Comparison of ENCODE assay signal across 20 cellular contexts in genomic region chr13:39452834-39453233, GRCh38.
DNase-seq lines count a peak whose midpoint lies in the region; ATAC-seq and TF ChIP-seq lines count a peak whose summit lies in the region.
"Had no signal": no experiment of that assay in that cellular context is flagged by ENCODE, and none has a peak within 500 bp of the region (broad histone marks: within the 10 kb centered on the region; RNA-seq: fewer than 3 reads in every experiment).

No MANE protein-coding gene starts in this region.

- no peaks in the 10 kb centered on the region for H3K36me3 Mint-ChIP-seq in neural crest cell (ENCODE audit: low read depth)
- H3K36me3 Mint-ChIP-seq in activated CD4-positive, alpha-beta T cell treated with anti-CD3 and anti-CD28 coated beads for 36 hours (ENCODE audit: low read depth) = no peaks in the 10 kb centered on the region
- H3K36me3 Mint-ChIP-seq: activated naive CD8-positive, alpha-beta T cell treated with anti-CD3 and anti-CD28 coated beads, Interleukin-2, amount 10 ng/mL, durations not matched to agents 7 days and 5 days; memory B cell had no signal

- WGBS in heart right ventricle, 2 donors = 21% methylated on average over 1 of the region's 1 CpG

- H3K9me3 ChIP-seq in BLaER1 treated with 17β-estradiol and CSF1 and Interleukin-3, amounts not matched to agents 10 nM and 100 nM (replicated peaks in 1 of 11) = peaks cover 4 to 14% (median 9%) of the 10 kb centered on the region in 11 experiments; a peak in 15 of 22 replicates
- peaks cover 0 to 9% (median 4%) of the 10 kb centered on the region in 11 donors for H3K9me3 ChIP-seq in heart right ventricle
- no peaks in the 10 kb centered on the region for H3K9me3 ChIP-seq in BE2C
- H3K9me3 ChIP-seq: vagina had no signal

- no peak overlapping the region for H3K4me3 ChIP-seq in BLaER1 treated with 17β-estradiol and CSF1 and Interleukin-3, amounts not matched to agents 10 nM and 100 nM
- H3K4me3 ChIP-seq in heart right ventricle (no peak overlapping the region), BE2C (ENCODE audit: low read depth, low read length) (no peak overlapping the region)
- H3K4me3 ChIP-seq: vagina had no signal

- H3K4me1 ChIP-seq in BLaER1 treated with 17β-estradiol and CSF1 and Interleukin-3, amounts not matched to agents 10 nM and 100 nM = peaks cover 23 to 29% (median 25%) of the 10 kb centered on the region in 10 experiments
- H3K4me1 ChIP-seq in heart right ventricle = peaks cover 31 to 89% (median 79%) of the 10 kb centered on the region in 9 donors
- no peaks in the 10 kb centered on the region for H3K4me1 ChIP-seq in BE2C

- no peaks in the 10 kb centered on the region for H3K27me3 Mint-ChIP-seq in neural crest cell (ENCODE audit: low read depth)
- peaks cover 17% of the 10 kb centered on the region for H3K27me3 Mint-ChIP-seq in activated CD4-positive, alpha-beta T cell treated with anti-CD3 and anti-CD28 coated beads for 36 hours

- H3K4me2 ChIP-seq in BLaER1 treated with 17β-estradiol and CSF1 and Interleukin-3, amounts not matched to agents 10 nM and 100 nM = peak overlapping the region; percentile 19 to 92 (median 69); a peak in 21 of 22 replicates

- no peak overlapping the region for H3K4me3 Mint-ChIP-seq in neural crest cell
- H3K4me3 Mint-ChIP-seq in activated CD4-positive, alpha-beta T cell treated with anti-CD3 and anti-CD28 coated beads for 36 hours = no peak overlapping the region
- H3K4me3 Mint-ChIP-seq: activated naive CD8-positive, alpha-beta T cell treated with anti-CD3 and anti-CD28 coated beads, Interleukin-2, amount 10 ng/mL, durations not matched to agents 7 days and 5 days; H9; memory B cell; stimulated activated naive CD8-positive, alpha-beta T cell treated with anti-CD3 and anti-CD28 coated beads, Interleukin-15, amount 100 ng/mL, for 72 hours had no signal

- DNase-seq in NCI-H69 (lab: John Stamatoyannopoulos, UW) = peak; percentile 36
- DNase-seq in heart right ventricle = peak in 1 of 2 donors; percentile 22
- DNase-seq in neural crest cell (ENCODE audit: low read depth, low spot score) = no peak
- no peak for DNase-seq in activated CD4-positive, alpha-beta T cell treated with anti-CD3 and anti-CD28 coated beads for 36 hours
- no peak for DNase-seq in BE2C
- no peak for DNase-seq in NOMO-1 treated with DMSO at 0.1 percent for 48 hours (lab: John Stamatoyannopoulos, UW; ENCODE audit: unreplicated experiment)
- DNase-seq: activated naive CD8-positive, alpha-beta T cell treated with anti-CD3 and anti-CD28 coated beads, Interleukin-2, amount 10 ng/mL, durations not matched to agents 7 days and 5 days; effector CD8-positive, alpha-beta T cell; H9; head of caudate nucleus; IMR-90; NCI-H1930; NCI-H526 treated with DMSO at 0.1 percent for 48 hours; PC-3; stimulated activated naive CD8-positive, alpha-beta T cell treated with anti-CD3 and anti-CD28 coated beads, Interleukin-15, amount 100 ng/mL, for 72 hours had no signal

- ATAC-seq in heart right ventricle (peak in 7 of 8 donors; percentile 35 to 83 (median 66)), HG02571 (IDR thresholded peaks at IDR 0.05; ENCODE audit: unreplicated experiment) (no peak)
- no peak for ATAC-seq in activated CD4-positive, alpha-beta T cell treated with anti-CD3 and anti-CD28 coated beads for 36 hours
- ATAC-seq: activated CD4-positive, CD25-positive, alpha-beta regulatory T cell treated with anti-CD3 and anti-CD28 coated beads, Interleukin-2, amount 50 U/mL, for 24 hours; PC-3; stimulated activated naive CD8-positive, alpha-beta T cell treated with anti-CD3 and anti-CD28 coated beads, Interleukin-15, amount 100 ng/mL, for 72 hours had no signal

- H3K36me3 ChIP-seq in BLaER1 treated with 17β-estradiol and CSF1 and Interleukin-3, amounts not matched to agents 10 nM and 100 nM = no peaks in the 10 kb centered on the region; a peak in 1 of 22 replicates
- no peaks in the 10 kb centered on the region for H3K36me3 ChIP-seq in heart right ventricle
- H3K36me3 ChIP-seq in BE2C = no peaks in the 10 kb centered on the region
- H3K36me3 ChIP-seq: vagina had no signal

- TF ChIP-seq CTCF in heart right ventricle (IDR thresholded peaks at IDR 0.05) = no peak
- TF ChIP-seq CTCF in neural crest cell (conservative IDR thresholded peaks at IDR 0.05) = no peak
- no peak for TF ChIP-seq CTCF in BE2C (IDR thresholded peaks at IDR 0.05; ENCODE audit: low read depth, low read length)

- intact Hi-C loops in heart right ventricle (cut with DNase I) = loop anchor here in 5 of 10 donors (5.0 to 10.0 kb wide), 3 partner anchors 36 to 149 kb away; partner anchors contain the start of gene LHFPL6 (in 2 of the 5)
- intact Hi-C loops in activated CD4-positive, alpha-beta T cell treated with anti-CD3 and anti-CD28 coated beads for 36 hours (cut with DNase I, micrococcal nuclease) = no loop called here

- peak overlapping the region in 10 of 11 experiments; percentile 54 to 90 (median 81); a peak in 19 of 22 replicates for H3K27ac ChIP-seq in BLaER1 treated with 17β-estradiol and CSF1 and Interleukin-3, amounts not matched to agents 10 nM and 100 nM
- peak overlapping the region; percentile 62 to 92 (median 75) for H3K27ac ChIP-seq in heart right ventricle
- H3K27ac ChIP-seq: vagina had no signal

- peak overlapping the region; percentile 30 for H3K27ac Mint-ChIP-seq in neural crest cell (ENCODE audit: unreplicated experiment)
- H3K27ac Mint-ChIP-seq in activated CD4-positive, alpha-beta T cell treated with anti-CD3 and anti-CD28 coated beads for 36 hours = no peak overlapping the region
- H3K27ac Mint-ChIP-seq: activated naive CD8-positive, alpha-beta T cell treated with anti-CD3 and anti-CD28 coated beads, Interleukin-2, amount 10 ng/mL, durations not matched to agents 7 days and 5 days; H9; memory B cell; stimulated activated naive CD8-positive, alpha-beta T cell treated with anti-CD3 and anti-CD28 coated beads, Interleukin-15, amount 100 ng/mL, for 72 hours had no signal

- no peaks in the 10 kb centered on the region for H4K20me1 ChIP-seq in BLaER1 treated with 17β-estradiol and CSF1 and Interleukin-3, amounts not matched to agents 10 nM and 100 nM

- no peaks in the 10 kb centered on the region for H3K9me3 Mint-ChIP-seq in neural crest cell
- H3K9me3 Mint-ChIP-seq in activated CD4-positive, alpha-beta T cell treated with anti-CD3 and anti-CD28 coated beads for 36 hours (ENCODE audit: low read depth) = peaks cover 2% of the 10 kb centered on the region
- H3K9me3 Mint-ChIP-seq: activated naive CD8-positive, alpha-beta T cell treated with anti-CD3 and anti-CD28 coated beads, Interleukin-2, amount 10 ng/mL, durations not matched to agents 7 days and 5 days; H9; memory B cell; stimulated activated naive CD8-positive, alpha-beta T cell treated with anti-CD3 and anti-CD28 coated beads, Interleukin-15, amount 100 ng/mL, for 72 hours had no signal

- POLR2A ChIA-PET in activated CD4-positive, alpha-beta T cell treated with anti-CD3 and anti-CD28 coated beads for 36 hours (lab: Charles Lee) = no interaction called here

- H3K9ac ChIP-seq in BLaER1 treated with 17β-estradiol and CSF1 and Interleukin-3, amounts not matched to agents 10 nM and 100 nM = peak overlapping the region in 8 of 11 experiments; percentile 8 to 69 (median 52); a peak in 11 of 22 replicates

- no peaks in the 10 kb centered on the region for H3K27me3 ChIP-seq in BLaER1 treated with 17β-estradiol and CSF1 and Interleukin-3, amounts not matched to agents 10 nM and 100 nM
- no peaks in the 10 kb centered on the region for H3K27me3 ChIP-seq in heart right ventricle
- no peaks in the 10 kb centered on the region for H3K27me3 ChIP-seq in BE2C
- H3K27me3 ChIP-seq: vagina had no signal

- CTCF ChIA-PET in activated CD4-positive, alpha-beta T cell treated with anti-CD3 and anti-CD28 coated beads for 36 hours (lab: Charles Lee) = no interaction called here

- H3K4me1 Mint-ChIP-seq in neural crest cell = peaks cover 34% of the 10 kb centered on the region
- no peaks in the 10 kb centered on the region for H3K4me1 Mint-ChIP-seq in activated CD4-positive, alpha-beta T cell treated with anti-CD3 and anti-CD28 coated beads for 36 hours
- H3K4me1 Mint-ChIP-seq: activated naive CD8-positive, alpha-beta T cell treated with anti-CD3 and anti-CD28 coated beads, Interleukin-2, amount 10 ng/mL, durations not matched to agents 7 days and 5 days; memory B cell; stimulated activated naive CD8-positive, alpha-beta T cell treated with anti-CD3 and anti-CD28 coated beads, Interleukin-15, amount 100 ng/mL, for 72 hours had no signal

Comparison
In these comparisons a context has a peak if more than half of its experiments do, and no peak if none do; other contexts are left out.
1. ATAC-seq: peak in heart right ventricle (7 of 8); none in HG02571 (single experiment) and activated CD4-positive, alpha-beta T cell treated with anti-CD3 and anti-CD28 coated beads for 36 hours (single experiment).